9 cellular contexts compared by ENCODE assay signal in the genomic region with DNA sequence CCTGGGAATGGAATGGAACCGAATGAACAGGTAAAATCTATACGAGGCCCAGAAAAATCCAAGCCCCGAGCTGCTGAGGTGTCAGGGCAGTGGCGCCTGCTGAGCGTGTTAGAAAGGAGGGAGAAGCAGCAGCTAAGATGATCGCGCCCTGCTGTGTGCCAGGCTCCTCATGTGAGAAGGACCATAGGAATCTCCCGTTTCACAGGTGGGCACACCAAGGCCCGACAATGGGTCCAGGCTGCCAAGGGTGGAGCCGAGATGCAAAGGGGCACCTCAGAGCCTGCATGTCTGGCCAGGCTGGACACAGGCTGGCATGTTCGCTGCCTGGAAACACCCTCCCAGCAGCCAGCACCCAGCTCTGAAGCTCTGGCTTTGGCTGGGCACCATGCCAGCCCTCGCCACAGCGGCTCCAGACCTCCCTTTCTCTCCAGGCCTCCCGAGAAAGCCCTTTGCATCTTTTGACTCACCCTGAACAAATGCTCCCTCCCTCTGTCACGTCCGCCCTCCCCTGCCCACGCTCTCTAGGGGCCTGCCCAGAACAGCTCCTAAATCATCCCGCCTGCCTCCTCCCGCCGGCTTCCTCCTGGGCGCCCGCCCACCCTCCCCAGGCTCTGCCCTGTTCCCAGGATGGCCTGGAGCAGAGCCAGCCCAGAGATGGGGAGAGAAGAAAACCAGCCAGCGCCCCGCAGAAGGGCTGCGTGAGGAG.
DNase-seq lines count a peak whose midpoint lies in the region; ATAC-seq and TF ChIP-seq lines count a peak whose summit lies in the region.
"Had no signal": no experiment of that assay in that cellular context is flagged by ENCODE, and none has a peak within 500 bp of the region (broad histone marks: within the 10 kb centered on the region; RNA-seq: fewer than 3 reads in every experiment).

No MANE protein-coding gene starts in this region.

- no peaks in the 10 kb centered on the region for H3K4me1 Mint-ChIP-seq in activated T-cell treated with anti-CD3 and anti-CD28 coated beads, Interleukin-2, amount 50 U/mL, for 4 hours (ENCODE audit: low read depth)
- H3K4me1 Mint-ChIP-seq: naive thymus-derived CD8-positive, alpha-beta T cell had no signal

- 35 to 37% methylated on average over 25 of the region's 25 CpGs for WGBS in heart right ventricle, 2 donors

- H3K27me3 ChIP-seq in heart right ventricle: no peaks in the 10 kb centered on the region

- peak overlapping the region in 9 of 10 donors; percentile 0 to 65 (median 52) for H3K27ac ChIP-seq in heart right ventricle

- no peak overlapping the region for H3K4me3 Mint-ChIP-seq in activated T-cell treated with anti-CD3 and anti-CD28 coated beads, Interleukin-2, amount 50 U/mL, for 4 hours
- H3K4me3 Mint-ChIP-seq: naive thymus-derived CD8-positive, alpha-beta T cell had no signal

- H3K36me3 Mint-ChIP-seq in activated T-cell treated with anti-CD3 and anti-CD28 coated beads, Interleukin-2, amount 50 U/mL, for 4 hours (ENCODE audit: insufficient read depth): no peaks in the 10 kb centered on the region

- peaks cover 0 to 4% (median 0%) of the 10 kb centered on the region in 11 donors for H3K9me3 ChIP-seq in heart right ventricle

- DNase-seq in GM12865 (ENCODE audit: low read depth): peak; percentile 40
- peak; percentile 94 for DNase-seq in NB4 (ENCODE audit: low read depth)
- DNase-seq in UCSD-AML1 (lab: John Stamatoyannopoulos, UW; ENCODE audit: unreplicated experiment): peak; percentile 65
- peak; percentile 64 to 73 for DNase-seq in heart right ventricle
- peak; percentile 99 for DNase-seq in skeletal muscle cell (ENCODE audit: low read depth)
- no peak for DNase-seq in activated T-cell treated with anti-CD3 and anti-CD28 coated beads, Interleukin-2, amount 50 U/mL, for 4 hours

- peaks cover 22 to 48% (median 33%) of the 10 kb centered on the region in 9 donors for H3K4me1 ChIP-seq in heart right ventricle

- no peaks in the 10 kb centered on the region for H3K36me3 ChIP-seq in heart right ventricle

- intact Hi-C loops in heart right ventricle (cut with DNase I): loop anchor here in 5 of 10 donors (10.0 kb wide), 4 partner anchors 81 to 319 kb away; a partner anchor contains a TSS

- no peaks in the 10 kb centered on the region for H3K27me3 Mint-ChIP-seq in activated T-cell treated with anti-CD3 and anti-CD28 coated beads, Interleukin-2, amount 50 U/mL, for 4 hours (ENCODE audit: low read depth)
- H3K27me3 Mint-ChIP-seq: naive thymus-derived CD8-positive, alpha-beta T cell had no signal

- no peaks in the 10 kb centered on the region for H3K9me3 Mint-ChIP-seq in activated T-cell treated with anti-CD3 and anti-CD28 coated beads, Interleukin-2, amount 50 U/mL, for 4 hours
- H3K9me3 Mint-ChIP-seq: naive thymus-derived CD8-positive, alpha-beta T cell had no signal

- TF ChIP-seq CTCF in GM12865 (IDR thresholded peaks at IDR 0.05; ENCODE audit: insufficient read depth, low read depth, low read length, missing control alignments): no peak
- TF ChIP-seq CTCF in NB4 (IDR thresholded peaks at IDR 0.05; ENCODE audit: low read depth, low read length): no peak
- no peak for TF ChIP-seq CTCF in heart right ventricle (IDR thresholded peaks at IDR 0.05)

- ATAC-seq in heart right ventricle (peak; percentile 38 to 79 (median 67)), HG03097 (IDR thresholded peaks at IDR 0.05; ENCODE audit: low FRiP score, unreplicated experiment) (no peak), GM21360 (IDR thresholded peaks at IDR 0.05; ENCODE audit: unreplicated experiment) (no peak)
- no peak for ATAC-seq in activated T-cell treated with anti-CD3 and anti-CD28 coated beads, Interleukin-2, amount 50 U/mL, for 4 hours
- ATAC-seq: naive thymus-derived CD8-positive, alpha-beta T cell had no signal

- no peak overlapping the region for H3K4me3 ChIP-seq in GM12865 (ENCODE audit: low read depth, low read length)
- no peak overlapping the region for H3K4me3 ChIP-seq in NB4 (ENCODE audit: low read depth, low read length)
- H3K4me3 ChIP-seq in heart right ventricle: peak overlapping the region in 1 of 10 donors; percentile 7
- no peak overlapping the region for H3K4me3 ChIP-seq in skeletal muscle cell (ENCODE audit: low read depth, low read length)

- no peak for TF ChIP-seq POLR2A in NB4 (IDR thresholded peaks at IDR 0.05; ENCODE audit: extremely low read depth, insufficient read length)

Comparison
In these comparisons a context has a peak if more than half of its experiments do, and no peak if none do; other contexts are left out.
1. ATAC-seq: peak in heart right ventricle (8 of 8); none in HG03097 (single experiment), GM21360 (single experiment) and activated T-cell treated with anti-CD3 and anti-CD28 coated beads, Interleukin-2, amount 50 U/mL, for 4 hours (0 of 2).